1 cellular context compared by ENCODE assay signal in the genomic region with DNA sequence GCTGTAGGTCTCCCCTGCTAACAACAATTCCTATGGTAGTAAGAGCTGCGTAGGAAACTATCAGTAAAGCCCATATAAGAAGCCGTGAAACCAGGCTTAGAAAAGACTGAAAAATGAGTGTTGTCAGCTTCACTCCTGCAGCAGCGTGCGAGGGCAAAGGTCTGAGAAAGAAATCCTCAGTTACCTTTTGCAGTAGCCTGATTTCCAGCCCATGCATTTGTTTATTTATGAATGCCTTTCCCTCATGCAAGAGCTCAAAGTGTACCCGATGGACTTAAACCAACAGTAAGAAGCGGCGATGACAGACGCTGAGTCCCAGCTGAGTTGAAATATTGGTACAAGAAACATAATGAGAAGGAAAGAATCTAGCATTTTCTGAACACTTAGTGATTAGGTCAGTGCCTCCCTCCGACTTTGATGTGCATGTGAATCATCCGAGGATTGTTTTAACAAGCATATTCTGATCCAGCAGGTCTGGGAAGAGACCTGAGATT.
A peak's percentile ranks its signal among the peaks of the same experiment; 100 is the strongest.
TF ChIP-seq lines count a peak whose summit lies in the region.

No MANE protein-coding gene starts in this region.

TF ChIP-seq in HepG2, 621 proteins besides CTCF, POLR2A, EP300 and RAD21 (continued from another document and continues in another):
- TF ChIP-seq, protein P1, sequence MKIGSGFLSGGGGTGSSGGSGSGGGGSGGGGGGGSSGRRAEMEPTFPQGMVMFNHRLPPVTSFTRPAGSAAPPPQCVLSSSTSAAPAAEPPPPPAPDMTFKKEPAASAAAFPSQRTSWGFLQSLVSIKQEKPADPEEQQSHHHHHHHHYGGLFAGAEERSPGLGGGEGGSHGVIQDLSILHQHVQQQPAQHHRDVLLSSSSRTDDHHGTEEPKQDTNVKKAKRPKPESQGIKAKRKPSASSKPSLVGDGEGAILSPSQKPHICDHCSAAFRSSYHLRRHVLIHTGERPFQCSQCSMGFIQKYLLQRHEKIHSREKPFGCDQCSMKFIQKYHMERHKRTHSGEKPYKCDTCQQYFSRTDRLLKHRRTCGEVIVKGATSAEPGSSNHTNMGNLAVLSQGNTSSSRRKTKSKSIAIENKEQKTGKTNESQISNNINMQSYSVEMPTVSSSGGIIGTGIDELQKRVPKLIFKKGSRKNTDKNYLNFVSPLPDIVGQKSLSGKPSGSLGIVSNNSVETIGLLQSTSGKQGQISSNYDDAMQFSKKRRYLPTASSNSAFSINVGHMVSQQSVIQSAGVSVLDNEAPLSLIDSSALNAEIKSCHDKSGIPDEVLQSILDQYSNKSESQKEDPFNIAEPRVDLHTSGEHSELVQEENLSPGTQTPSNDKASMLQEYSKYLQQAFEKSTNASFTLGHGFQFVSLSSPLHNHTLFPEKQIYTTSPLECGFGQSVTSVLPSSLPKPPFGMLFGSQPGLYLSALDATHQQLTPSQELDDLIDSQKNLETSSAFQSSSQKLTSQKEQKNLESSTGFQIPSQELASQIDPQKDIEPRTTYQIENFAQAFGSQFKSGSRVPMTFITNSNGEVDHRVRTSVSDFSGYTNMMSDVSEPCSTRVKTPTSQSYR (CRISPR knock-in tag; IDR thresholded peaks at IDR 0.05; ENCODE audit: borderline replicate concordance), result no peak
- 0 out of 2 replicates have a peak, but pooled peaks have one; percentile 20 for TF ChIP-seq ISL2 (CRISPR knock-in tag; IDR thresholded peaks at IDR 0.05)
- TF ChIP-seq, protein P2, sequence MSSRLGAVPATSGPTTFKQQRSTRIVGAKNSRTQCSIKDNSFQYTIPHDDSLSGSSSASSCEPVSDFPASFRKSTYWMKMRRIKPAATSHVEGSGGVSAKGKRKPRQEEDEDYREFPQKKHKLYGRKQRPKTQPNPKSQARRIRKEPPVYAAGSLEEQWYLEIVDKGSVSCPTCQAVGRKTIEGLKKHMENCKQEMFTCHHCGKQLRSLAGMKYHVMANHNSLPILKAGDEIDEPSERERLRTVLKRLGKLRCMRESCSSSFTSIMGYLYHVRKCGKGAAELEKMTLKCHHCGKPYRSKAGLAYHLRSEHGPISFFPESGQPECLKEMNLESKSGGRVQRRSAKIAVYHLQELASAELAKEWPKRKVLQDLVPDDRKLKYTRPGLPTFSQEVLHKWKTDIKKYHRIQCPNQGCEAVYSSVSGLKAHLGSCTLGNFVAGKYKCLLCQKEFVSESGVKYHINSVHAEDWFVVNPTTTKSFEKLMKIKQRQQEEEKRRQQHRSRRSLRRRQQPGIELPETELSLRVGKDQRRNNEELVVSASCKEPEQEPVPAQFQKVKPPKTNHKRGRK (CRISPR knock-in tag; IDR thresholded peaks at IDR 0.05), result no peak
- TF ChIP-seq IRX3 (CRISPR knock-in tag; IDR thresholded peaks at IDR 0.05; ENCODE audit: borderline replicate concordance, low read depth), result no peak
- TF ChIP-seq TGIF2 (CRISPR knock-in tag; IDR thresholded peaks at IDR 0.05), result peak; percentile 81; the same call in 1 of the 2 replicates
- TF ChIP-seq MEF2D (CRISPR knock-in tag; IDR thresholded peaks at IDR 0.05), result peak; percentile 69; the same call in 1 of the 2 replicates
- peak; percentile 20; the same call in 1 of the 2 replicates for TF ChIP-seq NFKBIZ (CRISPR knock-in tag; IDR thresholded peaks at IDR 0.05)
- TF ChIP-seq ZNF7 (CRISPR knock-in tag; IDR thresholded peaks at IDR 0.05), result no peak
- TF ChIP-seq CREB1 (IDR thresholded peaks at IDR 0.05), result no peak
- peak; percentile 66 for TF ChIP-seq CREB1 (CRISPR knock-in tag; IDR thresholded peaks at IDR 0.05)
- no peak for TF ChIP-seq NR3C1 (CRISPR knock-in tag; IDR thresholded peaks at IDR 0.05)
- no peak for TF ChIP-seq DNMT1 (CRISPR knock-in tag; IDR thresholded peaks at IDR 0.05)
- TF ChIP-seq, protein P3, sequence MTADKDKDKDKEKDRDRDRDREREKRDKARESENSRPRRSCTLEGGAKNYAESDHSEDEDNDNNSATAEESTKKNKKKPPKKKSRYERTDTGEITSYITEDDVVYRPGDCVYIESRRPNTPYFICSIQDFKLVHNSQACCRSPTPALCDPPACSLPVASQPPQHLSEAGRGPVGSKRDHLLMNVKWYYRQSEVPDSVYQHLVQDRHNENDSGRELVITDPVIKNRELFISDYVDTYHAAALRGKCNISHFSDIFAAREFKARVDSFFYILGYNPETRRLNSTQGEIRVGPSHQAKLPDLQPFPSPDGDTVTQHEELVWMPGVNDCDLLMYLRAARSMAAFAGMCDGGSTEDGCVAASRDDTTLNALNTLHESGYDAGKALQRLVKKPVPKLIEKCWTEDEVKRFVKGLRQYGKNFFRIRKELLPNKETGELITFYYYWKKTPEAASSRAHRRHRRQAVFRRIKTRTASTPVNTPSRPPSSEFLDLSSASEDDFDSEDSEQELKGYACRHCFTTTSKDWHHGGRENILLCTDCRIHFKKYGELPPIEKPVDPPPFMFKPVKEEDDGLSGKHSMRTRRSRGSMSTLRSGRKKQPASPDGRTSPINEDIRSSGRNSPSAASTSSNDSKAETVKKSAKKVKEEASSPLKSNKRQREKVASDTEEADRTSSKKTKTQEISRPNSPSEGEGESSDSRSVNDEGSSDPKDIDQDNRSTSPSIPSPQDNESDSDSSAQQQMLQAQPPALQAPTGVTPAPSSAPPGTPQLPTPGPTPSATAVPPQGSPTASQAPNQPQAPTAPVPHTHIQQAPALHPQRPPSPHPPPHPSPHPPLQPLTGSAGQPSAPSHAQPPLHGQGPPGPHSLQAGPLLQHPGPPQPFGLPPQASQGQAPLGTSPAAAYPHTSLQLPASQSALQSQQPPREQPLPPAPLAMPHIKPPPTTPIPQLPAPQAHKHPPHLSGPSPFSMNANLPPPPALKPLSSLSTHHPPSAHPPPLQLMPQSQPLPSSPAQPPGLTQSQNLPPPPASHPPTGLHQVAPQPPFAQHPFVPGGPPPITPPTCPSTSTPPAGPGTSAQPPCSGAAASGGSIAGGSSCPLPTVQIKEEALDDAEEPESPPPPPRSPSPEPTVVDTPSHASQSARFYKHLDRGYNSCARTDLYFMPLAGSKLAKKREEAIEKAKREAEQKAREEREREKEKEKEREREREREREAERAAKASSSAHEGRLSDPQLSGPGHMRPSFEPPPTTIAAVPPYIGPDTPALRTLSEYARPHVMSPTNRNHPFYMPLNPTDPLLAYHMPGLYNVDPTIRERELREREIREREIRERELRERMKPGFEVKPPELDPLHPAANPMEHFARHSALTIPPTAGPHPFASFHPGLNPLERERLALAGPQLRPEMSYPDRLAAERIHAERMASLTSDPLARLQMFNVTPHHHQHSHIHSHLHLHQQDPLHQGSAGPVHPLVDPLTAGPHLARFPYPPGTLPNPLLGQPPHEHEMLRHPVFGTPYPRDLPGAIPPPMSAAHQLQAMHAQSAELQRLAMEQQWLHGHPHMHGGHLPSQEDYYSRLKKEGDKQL (CRISPR knock-in tag; IDR thresholded peaks at IDR 0.05; ENCODE audit: low read depth), result no peak
- TF ChIP-seq, protein P4, sequence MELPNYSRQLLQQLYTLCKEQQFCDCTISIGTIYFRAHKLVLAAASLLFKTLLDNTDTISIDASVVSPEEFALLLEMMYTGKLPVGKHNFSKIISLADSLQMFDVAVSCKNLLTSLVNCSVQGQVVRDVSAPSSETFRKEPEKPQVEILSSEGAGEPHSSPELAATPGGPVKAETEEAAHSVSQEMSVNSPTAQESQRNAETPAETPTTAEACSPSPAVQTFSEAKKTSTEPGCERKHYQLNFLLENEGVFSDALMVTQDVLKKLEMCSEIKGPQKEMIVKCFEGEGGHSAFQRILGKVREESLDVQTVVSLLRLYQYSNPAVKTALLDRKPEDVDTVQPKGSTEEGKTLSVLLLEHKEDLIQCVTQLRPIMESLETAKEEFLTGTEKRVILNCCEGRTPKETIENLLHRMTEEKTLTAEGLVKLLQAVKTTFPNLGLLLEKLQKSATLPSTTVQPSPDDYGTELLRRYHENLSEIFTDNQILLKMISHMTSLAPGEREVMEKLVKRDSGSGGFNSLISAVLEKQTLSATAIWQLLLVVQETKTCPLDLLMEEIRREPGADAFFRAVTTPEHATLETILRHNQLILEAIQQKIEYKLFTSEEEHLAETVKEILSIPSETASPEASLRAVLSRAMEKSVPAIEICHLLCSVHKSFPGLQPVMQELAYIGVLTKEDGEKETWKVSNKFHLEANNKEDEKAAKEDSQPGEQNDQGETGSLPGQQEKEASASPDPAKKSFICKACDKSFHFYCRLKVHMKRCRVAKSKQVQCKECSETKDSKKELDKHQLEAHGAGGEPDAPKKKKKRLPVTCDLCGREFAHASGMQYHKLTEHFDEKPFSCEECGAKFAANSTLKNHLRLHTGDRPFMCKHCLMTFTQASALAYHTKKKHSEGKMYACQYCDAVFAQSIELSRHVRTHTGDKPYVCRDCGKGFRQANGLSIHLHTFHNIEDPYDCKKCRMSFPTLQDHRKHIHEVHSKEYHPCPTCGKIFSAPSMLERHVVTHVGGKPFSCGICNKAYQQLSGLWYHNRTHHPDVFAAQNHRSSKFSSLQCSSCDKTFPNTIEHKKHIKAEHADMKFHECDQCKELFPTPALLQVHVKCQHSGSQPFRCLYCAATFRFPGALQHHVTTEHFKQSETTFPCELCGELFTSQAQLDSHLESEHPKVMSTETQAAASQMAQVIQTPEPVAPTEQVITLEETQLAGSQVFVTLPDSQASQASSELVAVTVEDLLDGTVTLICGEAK (IDR thresholded peaks at IDR 0.05), result no peak
- TF ChIP-seq, protein P4 (CRISPR knock-in tag; IDR thresholded peaks at IDR 0.05), result no peak; the same call in 1 of the 2 replicates
- TF ChIP-seq KAT2B (IDR thresholded peaks at IDR 0.05; ENCODE audit: borderline replicate concordance, low read depth, low read length), result no peak
- TF ChIP-seq, protein P5, sequence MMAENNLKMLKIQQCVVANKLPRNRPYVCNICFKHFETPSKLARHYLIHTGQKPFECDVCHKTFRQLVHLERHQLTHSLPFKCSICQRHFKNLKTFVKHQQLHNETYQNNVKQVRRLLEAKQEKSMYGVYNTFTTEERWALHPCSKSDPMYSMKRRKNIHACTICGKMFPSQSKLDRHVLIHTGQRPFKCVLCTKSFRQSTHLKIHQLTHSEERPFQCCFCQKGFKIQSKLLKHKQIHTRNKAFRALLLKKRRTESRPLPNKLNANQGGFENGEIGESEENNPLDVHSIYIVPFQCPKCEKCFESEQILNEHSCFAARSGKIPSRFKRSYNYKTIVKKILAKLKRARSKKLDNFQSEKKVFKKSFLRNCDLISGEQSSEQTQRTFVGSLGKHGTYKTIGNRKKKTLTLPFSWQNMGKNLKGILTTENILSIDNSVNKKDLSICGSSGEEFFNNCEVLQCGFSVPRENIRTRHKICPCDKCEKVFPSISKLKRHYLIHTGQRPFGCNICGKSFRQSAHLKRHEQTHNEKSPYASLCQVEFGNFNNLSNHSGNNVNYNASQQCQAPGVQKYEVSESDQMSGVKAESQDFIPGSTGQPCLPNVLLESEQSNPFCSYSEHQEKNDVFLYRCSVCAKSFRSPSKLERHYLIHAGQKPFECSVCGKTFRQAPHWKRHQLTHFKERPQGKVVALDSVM (CRISPR knock-in tag; IDR thresholded peaks at IDR 0.05), result no peak
- peak; percentile 70; the same call in 1 of the 2 replicates for TF ChIP-seq SOX5 (CRISPR knock-in tag; IDR thresholded peaks at IDR 0.05; ENCODE audit: borderline replicate concordance)
- peak; percentile 48; the same call in 1 of the 2 replicates for TF ChIP-seq ZFP36L1 (CRISPR knock-in tag; IDR thresholded peaks at IDR 0.05)
- no peak for TF ChIP-seq NONO (IDR thresholded peaks at IDR 0.05)
- no peak for TF ChIP-seq NONO (CRISPR knock-in tag; conservative IDR thresholded peaks at IDR 0.05)
- TF ChIP-seq ZNF234 (CRISPR knock-in tag; conservative IDR thresholded peaks at IDR 0.05), result no peak
- TF ChIP-seq, protein P6, sequence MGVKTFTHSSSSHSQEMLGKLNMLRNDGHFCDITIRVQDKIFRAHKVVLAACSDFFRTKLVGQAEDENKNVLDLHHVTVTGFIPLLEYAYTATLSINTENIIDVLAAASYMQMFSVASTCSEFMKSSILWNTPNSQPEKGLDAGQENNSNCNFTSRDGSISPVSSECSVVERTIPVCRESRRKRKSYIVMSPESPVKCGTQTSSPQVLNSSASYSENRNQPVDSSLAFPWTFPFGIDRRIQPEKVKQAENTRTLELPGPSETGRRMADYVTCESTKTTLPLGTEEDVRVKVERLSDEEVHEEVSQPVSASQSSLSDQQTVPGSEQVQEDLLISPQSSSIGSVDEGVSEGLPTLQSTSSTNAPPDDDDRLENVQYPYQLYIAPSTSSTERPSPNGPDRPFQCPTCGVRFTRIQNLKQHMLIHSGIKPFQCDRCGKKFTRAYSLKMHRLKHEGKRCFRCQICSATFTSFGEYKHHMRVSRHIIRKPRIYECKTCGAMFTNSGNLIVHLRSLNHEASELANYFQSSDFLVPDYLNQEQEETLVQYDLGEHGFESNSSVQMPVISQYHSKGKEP (CRISPR knock-in tag; IDR thresholded peaks at IDR 0.05), result no peak
- TF ChIP-seq, protein P7, sequence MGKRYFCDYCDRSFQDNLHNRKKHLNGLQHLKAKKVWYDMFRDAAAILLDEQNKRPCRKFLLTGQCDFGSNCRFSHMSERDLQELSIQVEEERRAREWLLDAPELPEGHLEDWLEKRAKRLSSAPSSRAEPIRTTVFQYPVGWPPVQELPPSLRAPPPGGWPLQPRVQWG (CRISPR knock-in tag; IDR thresholded peaks at IDR 0.05; ENCODE audit: borderline replicate concordance, low read depth), result no peak
- TF ChIP-seq PTBP1 (IDR thresholded peaks at IDR 0.05; ENCODE audit: low read depth, low read length, poor library complexity, severe bottlenecking), result no peak
- TF ChIP-seq ZNF615 (CRISPR knock-in tag; IDR thresholded peaks at IDR 0.05; ENCODE audit: borderline replicate concordance), result no peak
- no peak for TF ChIP-seq RFXANK (CRISPR knock-in tag; IDR thresholded peaks at IDR 0.05)
- TF ChIP-seq TEAD2 (CRISPR knock-in tag; IDR thresholded peaks at IDR 0.05), result no peak
- TF ChIP-seq HMG20B (CRISPR knock-in tag; conservative IDR thresholded peaks at IDR 0.05), result peak; percentile 67; the same call in 1 of the 2 replicates
- peak; percentile 70; the same call in 1 of the 2 replicates for TF ChIP-seq RXRB (CRISPR knock-in tag; IDR thresholded peaks at IDR 0.05; ENCODE audit: borderline replicate concordance)
